In the genomic region with DNA sequence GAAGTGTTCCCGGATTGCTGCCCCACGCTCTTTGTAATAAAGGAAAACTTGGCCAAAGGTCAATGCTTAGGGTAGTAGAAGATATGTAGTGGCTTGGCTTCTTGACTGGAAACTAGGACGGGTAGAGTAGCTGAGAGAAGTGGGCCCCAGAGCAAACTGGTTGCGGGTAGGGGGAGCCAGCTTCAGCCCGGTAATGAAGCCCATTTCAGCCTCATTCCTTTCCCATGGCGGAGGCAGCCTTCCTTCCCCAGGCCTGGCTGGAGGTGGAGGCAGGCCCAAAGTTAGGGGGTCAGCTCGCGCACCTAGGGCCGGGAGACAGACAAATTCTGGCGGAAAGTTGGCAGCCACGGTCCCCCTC, we compare ENCODE assay signal across 1 cellular context.
TF ChIP-seq lines count a peak whose summit lies in the region.

No MANE protein-coding gene starts in this region.

TF ChIP-seq in H1, 55 proteins besides CTCF, POLR2A, EP300 and RAD21:
- TF ChIP-seq, protein P1, sequence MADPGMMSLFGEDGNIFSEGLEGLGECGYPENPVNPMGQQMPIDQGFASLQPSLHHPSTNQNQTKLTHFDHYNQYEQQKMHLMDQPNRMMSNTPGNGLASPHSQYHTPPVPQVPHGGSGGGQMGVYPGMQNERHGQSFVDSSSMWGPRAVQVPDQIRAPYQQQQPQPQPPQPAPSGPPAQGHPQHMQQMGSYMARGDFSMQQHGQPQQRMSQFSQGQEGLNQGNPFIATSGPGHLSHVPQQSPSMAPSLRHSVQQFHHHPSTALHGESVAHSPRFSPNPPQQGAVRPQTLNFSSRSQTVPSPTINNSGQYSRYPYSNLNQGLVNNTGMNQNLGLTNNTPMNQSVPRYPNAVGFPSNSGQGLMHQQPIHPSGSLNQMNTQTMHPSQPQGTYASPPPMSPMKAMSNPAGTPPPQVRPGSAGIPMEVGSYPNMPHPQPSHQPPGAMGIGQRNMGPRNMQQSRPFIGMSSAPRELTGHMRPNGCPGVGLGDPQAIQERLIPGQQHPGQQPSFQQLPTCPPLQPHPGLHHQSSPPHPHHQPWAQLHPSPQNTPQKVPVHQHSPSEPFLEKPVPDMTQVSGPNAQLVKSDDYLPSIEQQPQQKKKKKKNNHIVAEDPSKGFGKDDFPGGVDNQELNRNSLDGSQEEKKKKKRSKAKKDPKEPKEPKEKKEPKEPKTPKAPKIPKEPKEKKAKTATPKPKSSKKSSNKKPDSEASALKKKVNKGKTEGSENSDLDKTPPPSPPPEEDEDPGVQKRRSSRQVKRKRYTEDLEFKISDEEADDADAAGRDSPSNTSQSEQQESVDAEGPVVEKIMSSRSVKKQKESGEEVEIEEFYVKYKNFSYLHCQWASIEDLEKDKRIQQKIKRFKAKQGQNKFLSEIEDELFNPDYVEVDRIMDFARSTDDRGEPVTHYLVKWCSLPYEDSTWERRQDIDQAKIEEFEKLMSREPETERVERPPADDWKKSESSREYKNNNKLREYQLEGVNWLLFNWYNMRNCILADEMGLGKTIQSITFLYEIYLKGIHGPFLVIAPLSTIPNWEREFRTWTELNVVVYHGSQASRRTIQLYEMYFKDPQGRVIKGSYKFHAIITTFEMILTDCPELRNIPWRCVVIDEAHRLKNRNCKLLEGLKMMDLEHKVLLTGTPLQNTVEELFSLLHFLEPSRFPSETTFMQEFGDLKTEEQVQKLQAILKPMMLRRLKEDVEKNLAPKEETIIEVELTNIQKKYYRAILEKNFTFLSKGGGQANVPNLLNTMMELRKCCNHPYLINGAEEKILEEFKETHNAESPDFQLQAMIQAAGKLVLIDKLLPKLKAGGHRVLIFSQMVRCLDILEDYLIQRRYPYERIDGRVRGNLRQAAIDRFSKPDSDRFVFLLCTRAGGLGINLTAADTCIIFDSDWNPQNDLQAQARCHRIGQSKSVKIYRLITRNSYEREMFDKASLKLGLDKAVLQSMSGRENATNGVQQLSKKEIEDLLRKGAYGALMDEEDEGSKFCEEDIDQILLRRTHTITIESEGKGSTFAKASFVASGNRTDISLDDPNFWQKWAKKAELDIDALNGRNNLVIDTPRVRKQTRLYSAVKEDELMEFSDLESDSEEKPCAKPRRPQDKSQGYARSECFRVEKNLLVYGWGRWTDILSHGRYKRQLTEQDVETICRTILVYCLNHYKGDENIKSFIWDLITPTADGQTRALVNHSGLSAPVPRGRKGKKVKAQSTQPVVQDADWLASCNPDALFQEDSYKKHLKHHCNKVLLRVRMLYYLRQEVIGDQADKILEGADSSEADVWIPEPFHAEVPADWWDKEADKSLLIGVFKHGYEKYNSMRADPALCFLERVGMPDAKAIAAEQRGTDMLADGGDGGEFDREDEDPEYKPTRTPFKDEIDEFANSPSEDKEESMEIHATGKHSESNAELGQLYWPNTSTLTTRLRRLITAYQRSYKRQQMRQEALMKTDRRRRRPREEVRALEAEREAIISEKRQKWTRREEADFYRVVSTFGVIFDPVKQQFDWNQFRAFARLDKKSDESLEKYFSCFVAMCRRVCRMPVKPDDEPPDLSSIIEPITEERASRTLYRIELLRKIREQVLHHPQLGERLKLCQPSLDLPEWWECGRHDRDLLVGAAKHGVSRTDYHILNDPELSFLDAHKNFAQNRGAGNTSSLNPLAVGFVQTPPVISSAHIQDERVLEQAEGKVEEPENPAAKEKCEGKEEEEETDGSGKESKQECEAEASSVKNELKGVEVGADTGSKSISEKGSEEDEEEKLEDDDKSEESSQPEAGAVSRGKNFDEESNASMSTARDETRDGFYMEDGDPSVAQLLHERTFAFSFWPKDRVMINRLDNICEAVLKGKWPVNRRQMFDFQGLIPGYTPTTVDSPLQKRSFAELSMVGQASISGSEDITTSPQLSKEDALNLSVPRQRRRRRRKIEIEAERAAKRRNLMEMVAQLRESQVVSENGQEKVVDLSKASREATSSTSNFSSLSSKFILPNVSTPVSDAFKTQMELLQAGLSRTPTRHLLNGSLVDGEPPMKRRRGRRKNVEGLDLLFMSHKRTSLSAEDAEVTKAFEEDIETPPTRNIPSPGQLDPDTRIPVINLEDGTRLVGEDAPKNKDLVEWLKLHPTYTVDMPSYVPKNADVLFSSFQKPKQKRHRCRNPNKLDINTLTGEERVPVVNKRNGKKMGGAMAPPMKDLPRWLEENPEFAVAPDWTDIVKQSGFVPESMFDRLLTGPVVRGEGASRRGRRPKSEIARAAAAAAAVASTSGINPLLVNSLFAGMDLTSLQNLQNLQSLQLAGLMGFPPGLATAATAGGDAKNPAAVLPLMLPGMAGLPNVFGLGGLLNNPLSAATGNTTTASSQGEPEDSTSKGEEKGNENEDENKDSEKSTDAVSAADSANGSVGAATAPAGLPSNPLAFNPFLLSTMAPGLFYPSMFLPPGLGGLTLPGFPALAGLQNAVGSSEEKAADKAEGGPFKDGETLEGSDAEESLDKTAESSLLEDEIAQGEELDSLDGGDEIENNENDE (IDR thresholded peaks at IDR 0.05; ENCODE audit: insufficient replicate concordance, low read length), result no peak
- TF ChIP-seq YY1 (IDR thresholded peaks at IDR 0.05; ENCODE audit: low read depth, low read length) (peak; percentile 76; the same call in 1 of the 2 replicates), TBP (IDR thresholded peaks at IDR 0.05; ENCODE audit: low read depth, low read length) (peak; percentile 46; the same call in 1 of the 2 replicates), HDAC2 (IDR thresholded peaks at IDR 0.05; ENCODE audit: borderline replicate concordance in 1 of 2, low read depth in 2 of 2, low read length in 2 of 2) (0 out of 4 replicates have a peak, but pooled peaks of 1 of the 2 experiments have one; percentile 30), EZH2 (IDR thresholded peaks at IDR 0.05; ENCODE audit: low read depth, low read length, severe bottlenecking) (no peak), TAF1 (IDR thresholded peaks at IDR 0.05; ENCODE audit: low read depth, low read length) (peak; percentile 71; the same call in 1 of the 2 replicates), SUZ12 (IDR thresholded peaks at IDR 0.05; ENCODE audit: low read length) (no peak), RFX5 (IDR thresholded peaks at IDR 0.05; ENCODE audit: borderline replicate concordance, low read depth, low read length) (no peak), JUN (IDR thresholded peaks at IDR 0.05; ENCODE audit: low read depth, low read length) (no peak), KDM1A (IDR thresholded peaks at IDR 0.05; ENCODE audit: borderline replicate concordance, low read length) (0 out of 2 replicates have a peak, but pooled peaks have one; percentile 51), POLR2AphosphoS5 (IDR thresholded peaks at IDR 0.05; ENCODE audit: low read depth, low read length) (peak; percentile 50; the same call in 1 of the 2 replicates)
